ENCODE assay signal across 1 cellular context in genomic region chr13:95552539-95553270, GRCh38.
A peak's percentile ranks its signal among the peaks of the same experiment; 100 is the strongest.
TF ChIP-seq lines count a peak whose summit lies in the region.

Gene CLDN10, plus strand, starts transcription at chr13:95552720. Its CDS starts 34 bp downstream, at chr13:95552754.

TF ChIP-seq in H1, 55 proteins besides CTCF, POLR2A, EP300 and RAD21 (continued from another document):
- TF ChIP-seq NANOG (IDR thresholded peaks at IDR 0.05; ENCODE audit: insufficient read depth, low read depth, low read length, poor library complexity, severe bottlenecking), result peak; percentile 17
- TF ChIP-seq KDM4A (IDR thresholded peaks at IDR 0.05; ENCODE audit: low read depth, low read length, severe bottlenecking), result peak; percentile 86
- 0 out of 2 replicates have a peak, but pooled peaks have one; percentile 12 for TF ChIP-seq SRF (IDR thresholded peaks at IDR 0.05; ENCODE audit: low read depth, low read length)
- no peak for TF ChIP-seq KDM5A (IDR thresholded peaks at IDR 0.05; ENCODE audit: low read length)
- TF ChIP-seq HDAC2 (IDR thresholded peaks at IDR 0.05; ENCODE audit: borderline replicate concordance in 1 of 2, low read depth in 2 of 2, low read length in 2 of 2), result peak; percentile 54 to 73; a peak in 1 of 4 replicates
- TF ChIP-seq BACH1 (IDR thresholded peaks at IDR 0.05; ENCODE audit: low read length), result no peak
- TF ChIP-seq USF2 (IDR thresholded peaks at IDR 0.05; ENCODE audit: low read length), result no peak
- TF ChIP-seq BCL11A (IDR thresholded peaks at IDR 0.05; ENCODE audit: low read depth in 2 of 2, low read length in 2 of 2), result no peak
- peak; percentile 75 for TF ChIP-seq ASH2L (IDR thresholded peaks at IDR 0.05; ENCODE audit: low read length)
- TF ChIP-seq RBBP5 (IDR thresholded peaks at IDR 0.05; ENCODE audit: borderline replicate concordance, low read depth, low read length), result no peak
- no peak for TF ChIP-seq ATF2 (IDR thresholded peaks at IDR 0.05; ENCODE audit: low read length)
- TF ChIP-seq TAF7 (optimal IDR thresholded peaks at IDR 0.05; ENCODE audit: borderline replicate concordance, low read depth, low read length), result peak; percentile 44
- TF ChIP-seq TCF12 (IDR thresholded peaks at IDR 0.05; ENCODE audit: low read depth, low read length), result no peak
- no peak for TF ChIP-seq JUND (IDR thresholded peaks at IDR 0.05; ENCODE audit: low read length)
- no peak for TF ChIP-seq SIX5 (IDR thresholded peaks at IDR 0.05; ENCODE audit: low read depth, low read length)
- TF ChIP-seq TBP (IDR thresholded peaks at IDR 0.05; ENCODE audit: low read depth, low read length), result no peak; the same call in 1 of the 2 replicates
- TF ChIP-seq SP1 (IDR thresholded peaks at IDR 0.05; ENCODE audit: low read depth, low read length), result 0 out of 2 replicates have a peak, but pooled peaks have one; percentile 40
- no peak for TF ChIP-seq BRCA1 (IDR thresholded peaks at IDR 0.05; ENCODE audit: low read depth, low read length)
- TF ChIP-seq CTBP2 (IDR thresholded peaks at IDR 0.05; ENCODE audit: borderline replicate concordance, insufficient read depth, insufficient read length, low read length), result no peak
- no peak for TF ChIP-seq CBX8 (IDR thresholded peaks at IDR 0.05; ENCODE audit: borderline replicate concordance, low read depth, low read length)
- TF ChIP-seq RFX5 (IDR thresholded peaks at IDR 0.05; ENCODE audit: borderline replicate concordance, low read depth, low read length), result no peak
- no peak for TF ChIP-seq RXRA (IDR thresholded peaks at IDR 0.05; ENCODE audit: insufficient read depth, low read depth, low read length)
- TF ChIP-seq MAFK (IDR thresholded peaks at IDR 0.05; ENCODE audit: low read depth, low read length), result no peak
- TF ChIP-seq SIN3A (conservative IDR thresholded peaks at IDR 0.05 in 1 of 2, IDR thresholded peaks at IDR 0.05 in 1 of 2; ENCODE audit: low read depth in 1 of 2, low read length in 2 of 2), result no peak; a peak in 1 of 4 replicates
- TF ChIP-seq EZH2 (IDR thresholded peaks at IDR 0.05; ENCODE audit: low read depth, low read length, severe bottlenecking), result no peak
- TF ChIP-seq FOSL1 (IDR thresholded peaks at IDR 0.05; ENCODE audit: insufficient read depth, low read depth, low read length), result no peak
- TF ChIP-seq GABPA (IDR thresholded peaks at IDR 0.05; ENCODE audit: borderline replicate concordance, insufficient read depth, low read length), result no peak
- TF ChIP-seq RNF2 (IDR thresholded peaks at IDR 0.05; ENCODE audit: borderline replicate concordance, low read depth, low read length, missing control alignments, poor library complexity, severe bottlenecking), result no peak
- TF ChIP-seq SUZ12 (IDR thresholded peaks at IDR 0.05; ENCODE audit: low read length), result no peak
- no peak for TF ChIP-seq GTF2F1 (IDR thresholded peaks at IDR 0.05; ENCODE audit: borderline replicate concordance, low read depth, low read length)
- TF ChIP-seq MAX (IDR thresholded peaks at IDR 0.05), result no peak; the same call in 1 of the 2 replicates
- no peak for TF ChIP-seq SIRT6 (IDR thresholded peaks at IDR 0.05; ENCODE audit: low read length)
- peak; percentile 87 for TF ChIP-seq POLR2AphosphoS5 (IDR thresholded peaks at IDR 0.05; ENCODE audit: low read depth, low read length)
- no peak for TF ChIP-seq CHD1 (IDR thresholded peaks at IDR 0.05; ENCODE audit: low read depth, low read length)
- no peak for TF ChIP-seq KDM1A (IDR thresholded peaks at IDR 0.05; ENCODE audit: borderline replicate concordance, low read length)
- TF ChIP-seq POU5F1 (IDR thresholded peaks at IDR 0.05; ENCODE audit: low read depth, low read length), result no peak
- TF ChIP-seq E2F6 (IDR thresholded peaks at IDR 0.05), result peak; percentile 52
- TF ChIP-seq JUN (IDR thresholded peaks at IDR 0.05; ENCODE audit: low read depth, low read length), result no peak
- TF ChIP-seq SP2 (IDR thresholded peaks at IDR 0.05; ENCODE audit: low read length), result no peak
- no peak for TF ChIP-seq CHD7 (IDR thresholded peaks at IDR 0.05; ENCODE audit: insufficient replicate concordance, low read length)
- TF ChIP-seq CEBPB (IDR thresholded peaks at IDR 0.05; ENCODE audit: low read depth, low read length), result no peak
- TF ChIP-seq EGR1 (IDR thresholded peaks at IDR 0.05; ENCODE audit: borderline replicate concordance, low read depth, low read length), result peak; percentile 61; the same call in 1 of the 2 replicates
- 0 out of 2 replicates have a peak, but pooled peaks have one; percentile 7 for TF ChIP-seq YY1 (IDR thresholded peaks at IDR 0.05; ENCODE audit: low read depth, low read length)
- TF ChIP-seq SP4 (IDR thresholded peaks at IDR 0.05; ENCODE audit: low read length), result no peak
- no peak for TF ChIP-seq ATF3 (IDR thresholded peaks at IDR 0.05; ENCODE audit: insufficient read depth, low read depth, low read length)
- no peak for TF ChIP-seq TEAD4 (IDR thresholded peaks at IDR 0.05; ENCODE audit: low read depth, low read length)
TF ChIP-seq in H1: peak in this region for 13.
